Comparison of ENCODE assay signal across 28 cellular contexts in the genomic region with DNA sequence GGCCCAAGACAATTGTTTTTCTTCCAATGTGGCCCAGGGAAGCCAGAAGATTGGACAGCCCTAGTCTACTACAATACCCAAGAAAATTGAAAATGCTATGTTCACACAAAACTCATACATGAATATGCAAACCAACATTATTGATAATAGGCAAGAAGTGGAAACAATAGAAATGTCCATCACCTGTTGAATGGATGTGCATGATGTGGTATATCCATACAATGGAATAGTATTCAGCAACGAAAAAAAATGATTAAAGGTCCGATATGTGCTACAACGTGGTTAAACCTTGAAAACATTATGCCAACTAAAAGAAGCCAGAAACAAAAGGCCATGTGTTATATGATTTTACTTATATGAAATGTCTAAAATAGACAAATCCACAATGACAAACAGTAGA.
"Had no signal": no experiment of that assay in that cellular context is flagged by ENCODE, and none has a peak within 500 bp of the region (broad histone marks: within the 10 kb centered on the region; RNA-seq: fewer than 3 reads in every experiment).

No MANE protein-coding gene starts in this region.

- DNase-seq: colonic mucosa; cortex of kidney; dermis blood vessel endothelial cell; dorsolateral prefrontal cortex; effector CD4-positive, alpha-beta T cell; effector CD8-positive, alpha-beta T cell; effector memory CD4-positive, alpha-beta T cell; effector memory CD8-positive, alpha-beta T cell; endodermal cell; erythroblast; esophagus squamous epithelium; foreskin fibroblast; foreskin keratinocyte; foreskin melanocyte; gastrocnemius medialis; glutamatergic neuron; head of caudate nucleus; heart left ventricle; heart right ventricle had no signal

- H3K4me1 ChIP-seq: colonic mucosa, esophagus muscularis mucosa, esophagus squamous epithelium, foreskin keratinocyte, gastrocnemius medialis, gastroesophageal sphincter, heart left ventricle, heart right ventricle had no signal

- H3K27me3 ChIP-seq: colonic mucosa, dorsolateral prefrontal cortex, esophagus muscularis mucosa, esophagus squamous epithelium, foreskin keratinocyte, gastrocnemius medialis, gastroesophageal sphincter, heart left ventricle, heart right ventricle had no signal

- H3K9me3 ChIP-seq: colonic mucosa, esophagus squamous epithelium, gastrocnemius medialis had no signal

- ATAC-seq: effector memory CD8-positive, alpha-beta T cell; esophagus mucosa; foreskin keratinocyte; gastrocnemius medialis; gastroesophageal sphincter; heart left ventricle; heart right ventricle had no signal

- H3K27ac ChIP-seq: colonic mucosa, coronary artery, dorsolateral prefrontal cortex, epithelial cell of prostate, esophagus muscularis mucosa, esophagus squamous epithelium, foreskin keratinocyte, gastrocnemius medialis, gastroesophageal sphincter, heart left ventricle, heart right ventricle had no signal

- FAIRE-seq: colon, endometrium, endothelial cell of umbilical vein, frontal cortex had no signal

- H3K36me3 ChIP-seq: colonic mucosa, esophagus muscularis mucosa, esophagus squamous epithelium, gastrocnemius medialis, gastroesophageal sphincter, heart left ventricle, heart right ventricle had no signal

- H3K4me3 ChIP-seq: colonic mucosa, coronary artery, dorsolateral prefrontal cortex, esophagus muscularis mucosa, esophagus squamous epithelium, gastrocnemius medialis, gastroesophageal sphincter, heart left ventricle, heart right ventricle had no signal
